In the genomic region with DNA sequence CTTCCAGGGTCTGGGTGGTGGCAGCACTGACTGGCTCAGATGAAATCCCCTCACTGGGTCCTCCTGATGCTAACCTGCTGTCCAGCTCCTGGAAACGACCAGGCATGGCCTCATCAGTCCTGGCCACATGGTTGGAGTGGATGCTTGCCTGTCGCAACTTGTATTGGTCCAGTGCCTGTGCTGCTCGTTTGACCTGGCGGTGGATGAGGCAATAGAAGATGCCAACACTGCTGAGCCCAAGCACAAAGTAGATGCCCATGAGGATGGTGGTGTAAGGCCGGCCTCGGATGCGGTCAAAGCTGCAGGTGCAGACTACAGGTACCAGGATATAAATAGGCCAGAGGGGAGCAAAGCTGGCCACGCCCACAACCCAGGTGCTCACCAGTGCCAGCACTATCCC, we compare ENCODE assay signal across 18 cellular contexts. TPM values are rescaled to one million over a fixed set of nuclear protein-coding genes. Genes with fewer than 3 reads are reported as not detected.
DNase-seq lines count a peak whose midpoint lies in the region; ATAC-seq and TF ChIP-seq lines count a peak whose summit lies in the region.
"Had no signal": no experiment of that assay in that cellular context is flagged by ENCODE, and none has a peak within 500 bp of the region (broad histone marks: within the 10 kb centered on the region; RNA-seq: fewer than 3 reads in every experiment).

No MANE protein-coding gene starts in this region.

- no peaks in the 10 kb centered on the region for H3K36me3 Mint-ChIP-seq in activated naive CD8-positive, alpha-beta T cell treated with anti-CD3 and anti-CD28 coated beads, Interleukin-2, amount 10 ng/mL, durations not matched to agents 7 days and 5 days
- H3K36me3 Mint-ChIP-seq in activated naive CD8-positive, alpha-beta T cell treated with anti-CD3 and anti-CD28 coated beads, Interleukin-2, amount 50 U/mL, for 24 hours (ENCODE audit: low read depth), result no peaks in the 10 kb centered on the region
- no peaks in the 10 kb centered on the region for H3K36me3 Mint-ChIP-seq in T-helper 17 cell (ENCODE audit: low read depth)
- H3K36me3 Mint-ChIP-seq: CD4-positive, alpha-beta memory T cell; IgD-negative memory B cell had no signal

- peaks cover 4% of the 10 kb centered on the region for H3K36me3 ChIP-seq in neutrophil
- H3K36me3 ChIP-seq: Peyer's patch had no signal

- H3K27me3 ChIP-seq in neutrophil, result peaks cover 6% of the 10 kb centered on the region
- H3K27me3 ChIP-seq: Peyer's patch had no signal

- peaks cover 89 to 95% of the 10 kb centered on the region in 2 experiments for H3K4me1 ChIP-seq in neutrophil (ENCODE audit: control insufficient read depth in 1 of 2, insufficient read depth in 1 of 2, low read depth in 1 of 2, low read length in 1 of 2)

- H3K27ac ChIP-seq in neutrophil, result peak overlapping the region; percentile 80
- H3K27ac ChIP-seq: GM23248, Peyer's patch had no signal

- H3K4me1 Mint-ChIP-seq in activated naive CD8-positive, alpha-beta T cell treated with anti-CD3 and anti-CD28 coated beads, Interleukin-2, amount 10 ng/mL, durations not matched to agents 7 days and 5 days, result peaks cover 33% of the 10 kb centered on the region
- H3K4me1 Mint-ChIP-seq in activated naive CD8-positive, alpha-beta T cell treated with anti-CD3 and anti-CD28 coated beads, Interleukin-2, amount 50 U/mL, for 24 hours, result peaks cover 23% of the 10 kb centered on the region
- peaks cover 25% of the 10 kb centered on the region for H3K4me1 Mint-ChIP-seq in T-helper 17 cell

- peak overlapping the region; percentile 76 for H3K4me3 Mint-ChIP-seq in activated naive CD8-positive, alpha-beta T cell treated with anti-CD3 and anti-CD28 coated beads, Interleukin-2, amount 10 ng/mL, durations not matched to agents 7 days and 5 days
- H3K4me3 Mint-ChIP-seq in activated naive CD8-positive, alpha-beta T cell treated with anti-CD3 and anti-CD28 coated beads, Interleukin-2, amount 50 U/mL, for 24 hours, result no peak overlapping the region
- peak overlapping the region; percentile 19 for H3K4me3 Mint-ChIP-seq in T-helper 17 cell
- H3K4me3 Mint-ChIP-seq: IgD-negative memory B cell had no signal

- no peak for DNase-seq in activated naive CD8-positive, alpha-beta T cell treated with anti-CD3 and anti-CD28 coated beads, Interleukin-2, amount 10 ng/mL, durations not matched to agents 7 days and 5 days
- DNase-seq in activated naive CD8-positive, alpha-beta T cell treated with anti-CD3 and anti-CD28 coated beads, Interleukin-2, amount 50 U/mL, for 24 hours, result no peak
- DNase-seq in T-helper 17 cell, result no peak
- DNase-seq in activated T-cell treated with anti-CD3 and anti-CD28 coated beads for 4 hours, result no peak
- DNase-seq: CD4-positive, alpha-beta memory T cell; DND-41; GDM1; GM23248; NCI-H1417 treated with DMSO at 0.1 percent for 48 hours; NCI-H2029; NCI-H510A; Peyer's patch; SHP77 had no signal

- no peaks in the 10 kb centered on the region for H3K9me3 Mint-ChIP-seq in activated naive CD8-positive, alpha-beta T cell treated with anti-CD3 and anti-CD28 coated beads, Interleukin-2, amount 10 ng/mL, durations not matched to agents 7 days and 5 days
- no peaks in the 10 kb centered on the region for H3K9me3 Mint-ChIP-seq in activated naive CD8-positive, alpha-beta T cell treated with anti-CD3 and anti-CD28 coated beads, Interleukin-2, amount 50 U/mL, for 24 hours
- H3K9me3 Mint-ChIP-seq: CD4-positive, alpha-beta memory T cell; IgD-negative memory B cell had no signal

- POLR2A ChIA-PET in activated naive CD8-positive, alpha-beta T cell treated with anti-CD3 and anti-CD28 coated beads, Interleukin-2, amount 10 ng/mL, durations not matched to agents 7 days and 5 days (lab: Charles Lee), result interaction anchor here (1.5 kb wide), 1 partner anchor 10 kb away, joined by 7 read pairs; no protein-coding TSS in a partner anchor

- peaks cover 2% of the 10 kb centered on the region for H3K27me3 Mint-ChIP-seq in activated naive CD8-positive, alpha-beta T cell treated with anti-CD3 and anti-CD28 coated beads, Interleukin-2, amount 10 ng/mL, durations not matched to agents 7 days and 5 days
- H3K27me3 Mint-ChIP-seq in activated naive CD8-positive, alpha-beta T cell treated with anti-CD3 and anti-CD28 coated beads, Interleukin-2, amount 50 U/mL, for 24 hours, result no peaks in the 10 kb centered on the region
- no peaks in the 10 kb centered on the region for H3K27me3 Mint-ChIP-seq in T-helper 17 cell
- H3K27me3 Mint-ChIP-seq: IgD-negative memory B cell had no signal

- peak overlapping the region; percentile 53 to 54 for H3K4me3 ChIP-seq in neutrophil (ENCODE audit: low read depth in 1 of 2, low read length in 1 of 2)
- H3K4me3 ChIP-seq: GM23248, Peyer's patch had no signal

- no peak for ATAC-seq in activated naive CD8-positive, alpha-beta T cell treated with anti-CD3 and anti-CD28 coated beads, Interleukin-2, amount 10 ng/mL, durations not matched to agents 7 days and 5 days (ENCODE audit: low read depth)
- no peak for ATAC-seq in activated naive CD8-positive, alpha-beta T cell treated with anti-CD3 and anti-CD28 coated beads, Interleukin-2, amount 50 U/mL, for 24 hours
- no peak for ATAC-seq in T-helper 17 cell
- no peak for ATAC-seq in GM21529 (IDR thresholded peaks at IDR 0.05; ENCODE audit: unreplicated experiment)

- TF ChIP-seq CTCF in neutrophil (IDR thresholded peaks at IDR 0.05), result no peak

- peak overlapping the region; percentile 86 for H3K27ac Mint-ChIP-seq in activated naive CD8-positive, alpha-beta T cell treated with anti-CD3 and anti-CD28 coated beads, Interleukin-2, amount 10 ng/mL, durations not matched to agents 7 days and 5 days
- no peak overlapping the region for H3K27ac Mint-ChIP-seq in activated naive CD8-positive, alpha-beta T cell treated with anti-CD3 and anti-CD28 coated beads, Interleukin-2, amount 50 U/mL, for 24 hours
- H3K27ac Mint-ChIP-seq in T-helper 17 cell, result no peak overlapping the region

- no peaks in the 10 kb centered on the region for H3K9me3 ChIP-seq in T-helper 17 cell (ENCODE audit: control insufficient read depth, low read length, poor library complexity, severe bottlenecking)
- H3K9me3 ChIP-seq in neutrophil, result no peaks in the 10 kb centered on the region
- H3K9me3 ChIP-seq: Peyer's patch had no signal

RNA-seq across cellular contexts. Expression of a gene that starts 1.2 kb away (rescaled TPM):
- under 1 TPM; 0.39 to 0.65 TPM for total RNA-seq in activated naive CD8-positive, alpha-beta T cell treated with anti-CD3 and anti-CD28 coated beads, Interleukin-2, amount 10 ng/mL, durations not matched to agents 7 days and 5 days
- total RNA-seq in T-helper 17 cell, result under 1 TPM; 0.57 to 0.99 TPM
- total RNA-seq: A673, GM23248, HT-29, Peyer's patch had no signal

RNA-seq across cellular contexts. Expression of a gene that starts 21.5 kb away (rescaled TPM):
- 1 to 10 TPM; 1.4 to 2.0 TPM for total RNA-seq in activated naive CD8-positive, alpha-beta T cell treated with anti-CD3 and anti-CD28 coated beads, Interleukin-2, amount 10 ng/mL, durations not matched to agents 7 days and 5 days
- 1 to 10 TPM; 3.4 to 5.7 TPM for total RNA-seq in T-helper 17 cell

RNA-seq across cellular contexts. Expression of a gene that starts 38.1 kb away (rescaled TPM):
- total RNA-seq in activated naive CD8-positive, alpha-beta T cell treated with anti-CD3 and anti-CD28 coated beads, Interleukin-2, amount 10 ng/mL, durations not matched to agents 7 days and 5 days, result 10 to 100 TPM; 93.1 to 94.6 TPM
- total RNA-seq in T-helper 17 cell, result 10 to 100 TPM; 58.6 to 63.3 TPM

RNA-seq across cellular contexts. Expression of a gene that starts 56.0 kb away (rescaled TPM):
- total RNA-seq in activated naive CD8-positive, alpha-beta T cell treated with anti-CD3 and anti-CD28 coated beads, Interleukin-2, amount 10 ng/mL, durations not matched to agents 7 days and 5 days, result 10 to 100 TPM; 84.5 to 90.6 TPM
- total RNA-seq in T-helper 17 cell, result 10 to 100 TPM; 61.6 to 71.4 TPM
- total RNA-seq: HT-29 had no signal
